In the genomic region with DNA sequence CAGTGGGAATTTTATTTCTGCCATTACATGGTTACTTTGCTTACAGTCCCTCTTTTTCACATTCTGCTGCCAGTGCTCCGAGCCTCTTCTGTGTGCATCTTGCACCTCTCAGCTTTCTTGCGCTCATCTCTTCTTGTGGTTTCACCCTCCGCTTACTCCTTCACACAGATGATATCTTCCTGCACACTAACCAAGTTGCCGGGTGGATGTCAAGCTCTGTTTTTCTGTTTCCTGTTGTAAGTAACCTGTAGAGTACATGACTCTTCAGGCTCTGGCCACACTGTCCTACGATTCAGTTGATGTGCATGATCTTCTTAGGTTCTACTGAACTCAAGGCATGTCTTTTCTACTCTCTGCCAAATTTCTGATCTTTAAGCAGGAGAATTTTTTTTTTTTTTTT, we compare ENCODE assay signal across 8 cellular contexts.
A peak's percentile ranks its signal among the peaks of the same experiment; 100 is the strongest.
DNase-seq lines count a peak whose midpoint lies in the region; ATAC-seq and TF ChIP-seq lines count a peak whose summit lies in the region.
"Not testable (repeated sequence)": the region's sequence is repeated elsewhere in the genome, so short reads cannot be mapped to it uniquely, and the experiment has no call there.

No MANE protein-coding gene starts in this region.

- H3K27me3 ChIP-seq in upper lobe of right lung, result not testable (repeated sequence)

- not testable (repeated sequence) for H3K27me3 Mint-ChIP-seq in T-helper 17 cell; activated T-cell treated with anti-CD3 and anti-CD28 coated beads, Interleukin-2, amount 50 U/mL, for 72 hours (ENCODE audit: low read depth); immature natural killer cell (ENCODE audit: low read depth in 3 of 3)

- TF ChIP-seq CTCF in upper lobe of right lung (IDR thresholded peaks at IDR 0.05), result not testable (repeated sequence)

- not testable (repeated sequence) for DNase-seq in T-helper 17 cell, upper lobe of right lung
- DNase-seq in activated T-cell treated with anti-CD3 and anti-CD28 coated beads, Interleukin-2, amount 50 U/mL, for 72 hours, result peak; percentile 31 to 33
- DNase-seq in immature natural killer cell, result peak; percentile 51 to 75 (median 68)

- intact Hi-C loops in upper lobe of right lung (cut with DNase I), result not testable (repeated sequence)

- H3K4me3 Mint-ChIP-seq in T-helper 17 cell, result peak overlapping the region; percentile 77
- peak overlapping the region; percentile 29 to 50 for H3K4me3 Mint-ChIP-seq in activated T-cell treated with anti-CD3 and anti-CD28 coated beads, Interleukin-2, amount 50 U/mL, for 72 hours
- H3K4me3 Mint-ChIP-seq in immature natural killer cell, result peak overlapping the region; percentile 68 to 84 (median 76)

- H3K4me3 ChIP-seq in upper lobe of right lung, result not testable (repeated sequence)

- H3K27ac ChIP-seq in upper lobe of right lung, result not testable (repeated sequence)

- H3K9me3 ChIP-seq in T-helper 17 cell (ENCODE audit: control insufficient read depth, low read length, poor library complexity, severe bottlenecking); upper lobe of right lung: not testable (repeated sequence)

- H3K4me1 Mint-ChIP-seq in T-helper 17 cell (peaks cover 12% of the 10 kb centered on the region), immature natural killer cell (peaks cover 34 to 44% of the 10 kb centered on the region in 2 donors)
- peaks cover 16% of the 10 kb centered on the region for H3K4me1 Mint-ChIP-seq in activated T-cell treated with anti-CD3 and anti-CD28 coated beads, Interleukin-2, amount 50 U/mL, for 72 hours (ENCODE audit: low read depth)

- H3K27ac Mint-ChIP-seq in T-helper 17 cell (peak overlapping the region; percentile 91), immature natural killer cell (peak overlapping the region; percentile 80 to 85 (median 82))
- H3K27ac Mint-ChIP-seq in activated T-cell treated with anti-CD3 and anti-CD28 coated beads, Interleukin-2, amount 50 U/mL, for 72 hours, result not testable (repeated sequence)

- not testable (repeated sequence) for H3K36me3 ChIP-seq in upper lobe of right lung

- ATAC-seq in GM18498 (IDR thresholded peaks at IDR 0.05; ENCODE audit: unreplicated experiment) (peak; percentile 90), GM19452 (IDR thresholded peaks at IDR 0.05; ENCODE audit: unreplicated experiment) (peak; percentile 98), HG02884 (IDR thresholded peaks at IDR 0.05; ENCODE audit: unreplicated experiment) (peak; percentile 74), HG03460 (IDR thresholded peaks at IDR 0.05; ENCODE audit: unreplicated experiment) (peak; percentile 89), T-helper 17 cell (peak; percentile 91), upper lobe of right lung (peak; percentile 35)
- peak; percentile 88 to 94 for ATAC-seq in activated T-cell treated with anti-CD3 and anti-CD28 coated beads, Interleukin-2, amount 50 U/mL, for 72 hours (replicated peaks in 1 of 2)

- not testable (repeated sequence) for H3K9me3 Mint-ChIP-seq in activated T-cell treated with anti-CD3 and anti-CD28 coated beads, Interleukin-2, amount 50 U/mL, for 72 hours; immature natural killer cell

- not testable (repeated sequence) for H3K36me3 Mint-ChIP-seq in T-helper 17 cell (ENCODE audit: low read depth); activated T-cell treated with anti-CD3 and anti-CD28 coated beads, Interleukin-2, amount 50 U/mL, for 72 hours (ENCODE audit: insufficient read depth in 2 of 2); immature natural killer cell

- H3K4me1 ChIP-seq in upper lobe of right lung, result not testable (repeated sequence)

Comparison
In these comparisons a context has a peak if more than half of its experiments do, and no peak if none do; other contexts are left out.
1. ATAC-seq: peak in every context shown above with its lines; median percentile 98 in GM19452; 91 in T-helper 17 cell; 91 in activated T-cell treated with anti-CD3 and anti-CD28 coated beads, Interleukin-2, amount 50 U/mL, for 72 hours; 90 in GM18498; 89 in HG03460; 74 in HG02884; 35 in upper lobe of right lung.